Comparison of ENCODE assay signal across 20 cellular contexts in genomic region chr6:6734463-6735455, GRCh38.
DNase-seq lines count a peak whose midpoint lies in the region; ATAC-seq and TF ChIP-seq lines count a peak whose summit lies in the region.
"Had no signal": no experiment of that assay in that cellular context is flagged by ENCODE, and none has a peak within 500 bp of the region (broad histone marks: within the 10 kb centered on the region; RNA-seq: fewer than 3 reads in every experiment).

No MANE protein-coding gene starts in this region.

- H3K27me3 ChIP-seq in HCT116 (ENCODE audit: insufficient read depth, low read length) (no peaks in the 10 kb centered on the region), WERI-Rb-1 (ENCODE audit: insufficient read depth, low read depth, severe bottlenecking) (no peaks in the 10 kb centered on the region), heart left ventricle (no peaks in the 10 kb centered on the region)
- H3K27me3 ChIP-seq: right lobe of liver had no signal

- POLR2A ChIA-PET in HCT116 (lab: Charles Lee) (no interaction called here), T-cell (lab: Charles Lee) (interaction anchor here in 1 of 2 donors (0.6 kb wide), 1 partner anchor 379 kb away, joined by 3 read pairs; no protein-coding TSS in a partner anchor)

- H3K4me3 Mint-ChIP-seq in progenitor cell of endocrine pancreas (ENCODE audit: low read depth) (no peak overlapping the region), T-cell (no peak overlapping the region)
- H3K4me3 Mint-ChIP-seq: activated CD4-positive, alpha-beta memory T cell treated with anti-CD3 and anti-CD28 coated beads for 36 hours; activated T-cell treated with anti-CD3 and anti-CD28 coated beads, Interleukin-2, amount 50 U/mL, for 4 hours; central memory CD8-positive, alpha-beta T cell; immature natural killer cell had no signal

- H3K36me3 ChIP-seq in HCT116 (ENCODE audit: control insufficient read depth in 1 of 2, insufficient read depth in 2 of 2, low read length in 2 of 2) = no peaks in the 10 kb centered on the region
- no peaks in the 10 kb centered on the region for H3K36me3 ChIP-seq in WERI-Rb-1
- no peaks in the 10 kb centered on the region for H3K36me3 ChIP-seq in heart left ventricle
- H3K36me3 ChIP-seq: right lobe of liver had no signal

- TF ChIP-seq RAD21 in HCT116 (IDR thresholded peaks at IDR 0.05; ENCODE audit: low read depth) = peak; percentile 9; the same call in 1 of the 2 replicates

- no TSS peak for BruUV-seq in HCT116 (replicated peaks; lab: Mats Ljungman, UMichigan)

- no peaks in the 10 kb centered on the region for H3K9me3 Mint-ChIP-seq in progenitor cell of endocrine pancreas (ENCODE audit: low read depth)
- no peaks in the 10 kb centered on the region for H3K9me3 Mint-ChIP-seq in T-cell
- H3K9me3 Mint-ChIP-seq: activated CD4-positive, alpha-beta memory T cell treated with anti-CD3 and anti-CD28 coated beads for 36 hours; activated T-cell treated with anti-CD3 and anti-CD28 coated beads, Interleukin-2, amount 50 U/mL, for 4 hours; central memory CD8-positive, alpha-beta T cell had no signal

- H3K9me3 ChIP-seq in HCT116 (ENCODE audit: control insufficient read depth in 1 of 2, insufficient read depth in 1 of 2, low read depth in 1 of 2, low read length in 2 of 2) = no peaks in the 10 kb centered on the region
- H3K9me3 ChIP-seq in WERI-Rb-1 (ENCODE audit: severe bottlenecking) = no peaks in the 10 kb centered on the region
- no peaks in the 10 kb centered on the region for H3K9me3 ChIP-seq in heart left ventricle
- H3K9me3 ChIP-seq: right lobe of liver had no signal

- CTCF ChIA-PET in HCT116 (lab: Charles Lee) (interaction anchor here (1.1 kb wide), 1 partner anchor 10 kb away, joined by 5 read pairs; no protein-coding TSS in a partner anchor), T-cell (lab: Charles Lee) (interaction anchor here in 1 of 2 donors (0.7 kb wide), 1 partner anchor 109 kb away, joined by 3 read pairs; no protein-coding TSS in a partner anchor)

- peaks cover 4% of the 10 kb centered on the region for H3K27me3 Mint-ChIP-seq in progenitor cell of endocrine pancreas
- peaks cover 31 to 42% of the 10 kb centered on the region in 2 donors for H3K27me3 Mint-ChIP-seq in T-cell

- RAD21 ChIA-PET in HCT116 (lab: Charles Lee; ENCODE audit: low non-redundant PET in 1 of 2, low total read pairs in 2 of 2, uncharacterized antibody in 2 of 2, unreplicated experiment in 2 of 2) = no interaction called here

- H3K27ac Mint-ChIP-seq in progenitor cell of endocrine pancreas (peak overlapping the region; percentile 1), T-cell (no peak overlapping the region)
- H3K27ac Mint-ChIP-seq: activated CD4-positive, alpha-beta memory T cell treated with anti-CD3 and anti-CD28 coated beads for 36 hours; immature natural killer cell had no signal

- H3K4me1 Mint-ChIP-seq in progenitor cell of endocrine pancreas (ENCODE audit: low read depth) = peaks cover 12% of the 10 kb centered on the region
- no peaks in the 10 kb centered on the region for H3K4me1 Mint-ChIP-seq in T-cell
- H3K4me1 Mint-ChIP-seq: central memory CD8-positive, alpha-beta T cell; immature natural killer cell had no signal

- no peak for TF ChIP-seq CTCF in HCT116 (IDR thresholded peaks at IDR 0.05 in 2 of 3, conservative IDR thresholded peaks at IDR 0.05 in 1 of 3; ENCODE audit: borderline replicate concordance in 1 of 3, insufficient read depth in 1 of 3, low read depth in 2 of 3, low read length in 2 of 3)
- no peak for TF ChIP-seq CTCF in WERI-Rb-1 (IDR thresholded peaks at IDR 0.05; ENCODE audit: low read depth, low read length)
- TF ChIP-seq CTCF in heart left ventricle (IDR thresholded peaks at IDR 0.05) = no peak
- TF ChIP-seq CTCF in progenitor cell of endocrine pancreas (IDR thresholded peaks at IDR 0.05; ENCODE audit: unreplicated experiment) = no peak

- DNase-seq in HCT116 (ENCODE audit: low read depth, low spot score) (no peak), WERI-Rb-1 (peak; percentile 89), heart left ventricle (no peak), progenitor cell of endocrine pancreas (ENCODE audit: low spot score, unreplicated experiment) (no peak), T-cell (no peak)
- DNase-seq: activated CD4-positive, alpha-beta memory T cell treated with anti-CD3 and anti-CD28 coated beads for 36 hours; activated T-cell treated with anti-CD3 and anti-CD28 coated beads, Interleukin-2, amount 50 U/mL, for 4 hours; COR-L47; immature natural killer cell; mammary epithelial cell; NCI-H2107; NCI-H748 treated with DMSO at 0.1 percent for 48 hours; right lobe of liver; stimulated activated CD4-positive, alpha-beta T cell treated with anti-CD3 and anti-CD28 coated beads, Interleukin-2, amount 100 ng/mL, for 24 hours; SW 1271 had no signal

- ATAC-seq in HCT116 (peak; percentile 63), heart left ventricle (peak in 3 of 4 donors; percentile 4 to 41 (median 15)), HG03460 (IDR thresholded peaks at IDR 0.05; ENCODE audit: unreplicated experiment) (no peak), GM21367 (IDR thresholded peaks at IDR 0.05; ENCODE audit: unreplicated experiment) (no peak), T-cell (replicated peaks in 1 of 4) (no peak), HG03378 (IDR thresholded peaks at IDR 0.05; ENCODE audit: unreplicated experiment) (no peak)
- ATAC-seq: activated T-cell treated with anti-CD3 and anti-CD28 coated beads, Interleukin-2, amount 50 U/mL, for 4 hours; GM12878; right lobe of liver had no signal

- no peaks in the 10 kb centered on the region for H3K9me2 ChIP-seq in HCT116 (ENCODE audit: insufficient read depth)

- peak overlapping the region; percentile 24 for H2AFZ ChIP-seq in HCT116 (ENCODE audit: low read depth, low read length, poor library complexity, severe bottlenecking)

- H4K20me1 ChIP-seq in HCT116 (ENCODE audit: insufficient read depth) = no peaks in the 10 kb centered on the region

- H3K36me3 Mint-ChIP-seq in progenitor cell of endocrine pancreas (ENCODE audit: insufficient read depth) (no peaks in the 10 kb centered on the region), T-cell (no peaks in the 10 kb centered on the region)
- H3K36me3 Mint-ChIP-seq: activated CD4-positive, alpha-beta memory T cell treated with anti-CD3 and anti-CD28 coated beads for 36 hours; immature natural killer cell had no signal

- TF ChIP-seq POLR2A in HCT116 (IDR thresholded peaks at IDR 0.05; ENCODE audit: borderline replicate concordance, extremely low read depth, insufficient read depth, insufficient read length) (no peak), heart left ventricle (IDR thresholded peaks at IDR 0.05) (no peak)

- H3K4me3 ChIP-seq in HCT116 (replicated peaks in 1 of 2; ENCODE audit: low read depth in 1 of 2, low read length in 2 of 2) (no peak overlapping the region; a peak in 1 of 4 replicates), WERI-Rb-1 (ENCODE audit: low read depth, low read length) (peak overlapping the region; percentile 36), heart left ventricle (no peak overlapping the region)
- H3K4me3 ChIP-seq: GM12878, right lobe of liver had no signal

- intact Hi-C loops in HCT116 (cut with micrococcal nuclease) = no loop called here
- intact Hi-C loops in heart left ventricle (cut with DNase I) = loop anchor here in 2 of 10 donors (5.0 to 10.0 kb wide), 4 partner anchors 93 to 318 kb away; no protein-coding TSS in a partner anchor

- H3K4me2 ChIP-seq in HCT116 (ENCODE audit: low read length) = peak overlapping the region; percentile 52

- H3K4me1 ChIP-seq in HCT116 (ENCODE audit: control insufficient read depth in 1 of 2, insufficient read depth in 2 of 2, low read length in 2 of 2) (peaks cover 6 to 23% of the 10 kb centered on the region in 2 experiments), heart left ventricle (peaks cover 0 to 34% (median 9%) of the 10 kb centered on the region in 12 donors)
- H3K4me1 ChIP-seq: right lobe of liver had no signal

- H3K79me2 ChIP-seq in HCT116 (ENCODE audit: insufficient read depth, low read length) = no peaks in the 10 kb centered on the region

- WGBS in heart left ventricle, 4 donors = 52 to 56% (median 56%) methylated on average over 14 of the region's 14 CpGs

- H3K27ac ChIP-seq in HCT116 (ENCODE audit: low read depth, low read length) = no peak overlapping the region; the same call in 1 of the 2 replicates
- H3K27ac ChIP-seq in WERI-Rb-1 = peak overlapping the region; percentile 90
- peak overlapping the region; percentile 29 to 82 (median 58) for H3K27ac ChIP-seq in heart left ventricle
- H3K27ac ChIP-seq: right lobe of liver had no signal

- H3K9ac ChIP-seq in HCT116 (ENCODE audit: low read length) = no peak overlapping the region

TF ChIP-seq in HCT116, 20 proteins besides CTCF, POLR2A, EP300 and RAD21:
- TF ChIP-seq SP1 (IDR thresholded peaks at IDR 0.05; ENCODE audit: low read depth) (peak; percentile 14; the same call in 1 of the 2 replicates), FOSL1 (IDR thresholded peaks at IDR 0.05; ENCODE audit: low read depth) (no peak), SRF (IDR thresholded peaks at IDR 0.05; ENCODE audit: low read depth) (no peak)

Comparison
In these comparisons a context has a peak if more than half of its experiments do, and no peak if none do; other contexts are left out.
1. ATAC-seq: peak in HCT116 (single experiment) and heart left ventricle (3 of 4); none in HG03460 (single experiment), GM21367 (single experiment), T-cell (0 of 4) and HG03378 (single experiment).